Comparison of ENCODE assay signal across 12 cellular contexts in the genomic region with DNA sequence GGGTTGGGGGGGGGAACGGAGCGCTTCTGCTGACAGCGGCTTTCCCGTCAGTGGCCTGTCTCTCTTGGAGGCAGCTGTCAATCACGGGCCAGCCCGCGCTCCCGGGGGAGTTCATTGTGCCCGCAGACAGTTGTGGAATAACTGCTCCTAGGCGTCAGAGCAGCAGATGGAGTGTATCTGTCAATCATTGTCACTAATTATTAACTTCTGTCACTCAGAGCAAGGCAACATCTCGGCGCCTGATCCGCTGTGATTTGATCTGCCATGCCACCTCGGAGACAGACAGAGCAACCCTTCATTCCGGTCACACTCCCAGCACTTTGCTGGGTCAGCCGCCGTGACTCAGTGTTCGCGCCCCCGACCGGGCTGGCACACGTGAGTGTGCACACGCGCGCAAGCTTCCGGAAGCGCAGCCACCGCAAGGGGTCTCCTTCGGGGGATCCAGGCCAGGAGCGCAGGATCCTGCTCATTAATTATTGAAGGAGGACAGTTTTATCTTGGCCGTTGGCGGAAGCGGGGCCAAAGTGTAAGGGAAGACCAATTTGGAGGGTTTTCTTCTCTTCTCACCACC.
A peak's percentile ranks its signal among the peaks of the same experiment; 100 is the strongest.
DNase-seq lines count a peak whose midpoint lies in the region; ATAC-seq, FAIRE-seq and TF ChIP-seq lines count a peak whose summit lies in the region.
"Had no signal": no experiment of that assay in that cellular context is flagged by ENCODE, and none has a peak within 500 bp of the region (broad histone marks: within the 10 kb centered on the region; RNA-seq: fewer than 3 reads in every experiment).

No MANE protein-coding gene starts in this region.

- peak overlapping the region; percentile 88 for H3K18ac ChIP-seq in neuronal stem cell (ENCODE audit: low read length)

- BruUV-seq in Caco-2 (replicated peaks; lab: Mats Ljungman, UMichigan), result no TSS peak

- no peak overlapping the region for H3K27ac ChIP-seq in neuronal stem cell (replicated peaks; ENCODE audit: low read length)
- H3K27ac ChIP-seq: Peyer's patch had no signal

- peak in 1 of 2 experiments; percentile 10 for DNase-seq in Caco-2
- peak; percentile 71 for DNase-seq in H7
- DNase-seq in RCC 7860 (ENCODE audit: low spot score), result peak; percentile 67
- DNase-seq in neuronal stem cell (ENCODE audit: low spot score), result no peak
- no peak for DNase-seq in NCI-H526 treated with DMSO at 0.1 percent for 48 hours (lab: John Stamatoyannopoulos, UW)
- DNase-seq in HCEC 1CT, result no peak
- DNase-seq in activated naive CD4-positive, alpha-beta T cell treated with anti-CD3 and anti-CD28 coated beads for 36 hours, result no peak
- DNase-seq: activated CD8-positive, alpha-beta memory T cell treated with anti-CD3 and anti-CD28 coated beads, Interleukin-2, amount 10 ng/mL, durations not matched to agents 7 days and 5 days; NCI-H1436 treated with DMSO at 0.1 percent for 48 hours; Peyer's patch had no signal

- no peaks in the 10 kb centered on the region for H3K9me3 ChIP-seq in Caco-2
- H3K9me3 ChIP-seq in neuronal stem cell (replicated peaks in 1 of 2; ENCODE audit: control insufficient read depth in 2 of 2, insufficient read depth in 1 of 2, low read depth in 1 of 2, low read length in 2 of 2), result no peaks in the 10 kb centered on the region
- H3K9me3 ChIP-seq: Peyer's patch had no signal

- H3K4me1 ChIP-seq in Caco-2 (no peaks in the 10 kb centered on the region), neuronal stem cell (ENCODE audit: control insufficient read depth in 2 of 2, insufficient read depth in 1 of 2, low read depth in 1 of 2, low read length in 2 of 2) (peaks cover 8 to 16% of the 10 kb centered on the region in 2 donors)

- no peak overlapping the region for H3K4ac ChIP-seq in neuronal stem cell (ENCODE audit: low read length)

- no peak overlapping the region for H4K91ac ChIP-seq in neuronal stem cell (ENCODE audit: low read depth, low read length, poor library complexity)

- peak overlapping the region; percentile 35 for H3K4me3 Mint-ChIP-seq in Caco-2 (ENCODE audit: unreplicated experiment)
- H3K4me3 Mint-ChIP-seq in activated naive CD4-positive, alpha-beta T cell treated with anti-CD3 and anti-CD28 coated beads for 36 hours, result no peak overlapping the region
- H3K4me3 Mint-ChIP-seq: activated CD8-positive, alpha-beta memory T cell treated with anti-CD3 and anti-CD28 coated beads, Interleukin-2, amount 10 ng/mL, durations not matched to agents 7 days and 5 days had no signal

- H2AK5ac ChIP-seq in neuronal stem cell (ENCODE audit: low read depth, low read length), result no peak overlapping the region

- H3K4me3 ChIP-seq in Caco-2 (ENCODE audit: low read depth, low read length) (peak overlapping the region; percentile 7; the same call in 1 of the 2 replicates), H7 (ENCODE audit: insufficient read depth, low read depth, low read length) (no peak overlapping the region), neuronal stem cell (ENCODE audit: low read length in 2 of 2) (peak overlapping the region in 1 of 2 donors; percentile 26)
- H3K4me3 ChIP-seq: Peyer's patch had no signal

- peak overlapping the region; percentile 36 for H2BK12ac ChIP-seq in neuronal stem cell (ENCODE audit: low read length)

- H3K14ac ChIP-seq in neuronal stem cell (ENCODE audit: low read length), result peak overlapping the region; percentile 82

- H3K9ac ChIP-seq in neuronal stem cell (ENCODE audit: low read depth, low read length, poor library complexity), result no peak overlapping the region

- CTCF ChIA-PET in Caco-2 (lab: Charles Lee), result no interaction called here
- CTCF ChIA-PET in activated naive CD4-positive, alpha-beta T cell treated with anti-CD3 and anti-CD28 coated beads for 36 hours (lab: Charles Lee), result no interaction called here

- H4K8ac ChIP-seq in neuronal stem cell (ENCODE audit: low read depth, low read length), result no peak overlapping the region

- no CpG with 5 or more reads among the region's 33 CpGs for WGBS in neuronal stem cell (ENCODE audit: extremely low coverage in 2 of 2, insufficient read length in 2 of 2, insufficient replicate concordance in 1 of 2), 2 donors

- H2BK5ac ChIP-seq in neuronal stem cell (ENCODE audit: low read length), result no peak overlapping the region

- FAIRE-seq in RCC 7860 (lab: Jason Lieb, UNC), result peak; percentile 75
- FAIRE-seq: islet of Langerhans had no signal

- H2BK15ac ChIP-seq in neuronal stem cell (ENCODE audit: low read length), result no peak overlapping the region

- H3K9me3 Mint-ChIP-seq in Caco-2 (ENCODE audit: unreplicated experiment), result no peaks in the 10 kb centered on the region
- no peaks in the 10 kb centered on the region for H3K9me3 Mint-ChIP-seq in activated naive CD4-positive, alpha-beta T cell treated with anti-CD3 and anti-CD28 coated beads for 36 hours

- no peaks in the 10 kb centered on the region for H3K4me1 Mint-ChIP-seq in Caco-2 (ENCODE audit: low read depth, unreplicated experiment)
- no peaks in the 10 kb centered on the region for H3K4me1 Mint-ChIP-seq in activated naive CD4-positive, alpha-beta T cell treated with anti-CD3 and anti-CD28 coated beads for 36 hours (ENCODE audit: low read depth)
- H3K4me1 Mint-ChIP-seq: activated CD8-positive, alpha-beta memory T cell treated with anti-CD3 and anti-CD28 coated beads, Interleukin-2, amount 10 ng/mL, durations not matched to agents 7 days and 5 days had no signal

- H3K27me3 ChIP-seq in Caco-2 (replicated peaks; ENCODE audit: control insufficient read depth, insufficient read depth, low read length) (no peaks in the 10 kb centered on the region; the same call in 1 of the 2 replicates), H7 (ENCODE audit: control insufficient read depth, insufficient read depth, low read length) (no peaks in the 10 kb centered on the region), neuronal stem cell (ENCODE audit: control insufficient read depth in 3 of 3, insufficient read depth in 3 of 3, low read depth in 1 of 3, low read length in 3 of 3) (peaks cover 0 to 38% (median 0%) of the 10 kb centered on the region in 3 experiments)

- H3K4me2 ChIP-seq in neuronal stem cell (ENCODE audit: insufficient read depth, low read length, poor library complexity, severe bottlenecking), result no peak overlapping the region

- intact Hi-C loops in Caco-2 (cut with micrococcal nuclease; ENCODE audit: unreplicated experiment), result no loop called here
- intact Hi-C loops in activated naive CD4-positive, alpha-beta T cell treated with anti-CD3 and anti-CD28 coated beads for 36 hours (cut with micrococcal nuclease), result no loop called here

- H3K36me3 ChIP-seq in Caco-2 (ENCODE audit: control insufficient read depth, insufficient read depth, low read length) (no peaks in the 10 kb centered on the region), H7 (replicated peaks; ENCODE audit: control insufficient read depth, insufficient read depth, low read length) (no peaks in the 10 kb centered on the region), neuronal stem cell (replicated peaks in 1 of 2; ENCODE audit: control insufficient read depth in 2 of 2, insufficient read depth in 2 of 2, low read length in 2 of 2) (no peaks in the 10 kb centered on the region)
- H3K36me3 ChIP-seq: Peyer's patch had no signal

- H3K27me3 Mint-ChIP-seq in Caco-2 (ENCODE audit: insufficient read depth, unreplicated experiment), result peaks cover 18% of the 10 kb centered on the region
- peaks cover 45% of the 10 kb centered on the region for H3K27me3 Mint-ChIP-seq in activated naive CD4-positive, alpha-beta T cell treated with anti-CD3 and anti-CD28 coated beads for 36 hours (ENCODE audit: low read depth)

- H3K23ac ChIP-seq in neuronal stem cell (ENCODE audit: low read depth, low read length, poor library complexity), result peak overlapping the region; percentile 48

- H2BK120ac ChIP-seq in neuronal stem cell (ENCODE audit: low read depth, low read length), result no peak overlapping the region

- H3K27ac Mint-ChIP-seq in Caco-2 (ENCODE audit: unreplicated experiment), result no peak overlapping the region
- no peak overlapping the region for H3K27ac Mint-ChIP-seq in activated naive CD4-positive, alpha-beta T cell treated with anti-CD3 and anti-CD28 coated beads for 36 hours
- H3K27ac Mint-ChIP-seq: activated CD8-positive, alpha-beta memory T cell treated with anti-CD3 and anti-CD28 coated beads, Interleukin-2, amount 10 ng/mL, durations not matched to agents 7 days and 5 days had no signal

- no peaks in the 10 kb centered on the region for H3K79me1 ChIP-seq in neuronal stem cell (ENCODE audit: low read depth, low read length)

- no peaks in the 10 kb centered on the region for H3K36me3 Mint-ChIP-seq in Caco-2 (ENCODE audit: insufficient read depth, unreplicated experiment)
- H3K36me3 Mint-ChIP-seq in activated naive CD4-positive, alpha-beta T cell treated with anti-CD3 and anti-CD28 coated beads for 36 hours (ENCODE audit: low read depth), result no peaks in the 10 kb centered on the region
- H3K36me3 Mint-ChIP-seq: activated CD8-positive, alpha-beta memory T cell treated with anti-CD3 and anti-CD28 coated beads, Interleukin-2, amount 10 ng/mL, durations not matched to agents 7 days and 5 days had no signal

- ATAC-seq in GM21447 (IDR thresholded peaks at IDR 0.05; ENCODE audit: unreplicated experiment), result no peak
- ATAC-seq: activated CD8-positive, alpha-beta memory T cell treated with anti-CD3 and anti-CD28 coated beads, Interleukin-2, amount 10 ng/mL, durations not matched to agents 7 days and 5 days had no signal

- no peak for TF ChIP-seq CTCF in Caco-2 (IDR thresholded peaks at IDR 0.05; ENCODE audit: insufficient read depth in 1 of 2, low read depth in 1 of 2, low read length in 1 of 2, severe bottlenecking in 1 of 2, unreplicated experiment in 1 of 2)

- POLR2A ChIA-PET in Caco-2 (lab: Charles Lee), result no interaction called here

- peak overlapping the region; percentile 76 for H2AFZ ChIP-seq in neuronal stem cell (ENCODE audit: low read length)

Comparison
In these comparisons a context has a peak if more than half of its experiments do, and no peak if none do; other contexts are left out.
1. DNase-seq: peak in H7 (single experiment) and RCC 7860 (single experiment); none in neuronal stem cell (single experiment), NCI-H526 treated with DMSO at 0.1 percent for 48 hours (single experiment), HCEC 1CT (single experiment) and activated naive CD4-positive, alpha-beta T cell treated with anti-CD3 and anti-CD28 coated beads for 36 hours (single experiment).